Comparison of ENCODE assay signal across 1 cellular context in the genomic region with DNA sequence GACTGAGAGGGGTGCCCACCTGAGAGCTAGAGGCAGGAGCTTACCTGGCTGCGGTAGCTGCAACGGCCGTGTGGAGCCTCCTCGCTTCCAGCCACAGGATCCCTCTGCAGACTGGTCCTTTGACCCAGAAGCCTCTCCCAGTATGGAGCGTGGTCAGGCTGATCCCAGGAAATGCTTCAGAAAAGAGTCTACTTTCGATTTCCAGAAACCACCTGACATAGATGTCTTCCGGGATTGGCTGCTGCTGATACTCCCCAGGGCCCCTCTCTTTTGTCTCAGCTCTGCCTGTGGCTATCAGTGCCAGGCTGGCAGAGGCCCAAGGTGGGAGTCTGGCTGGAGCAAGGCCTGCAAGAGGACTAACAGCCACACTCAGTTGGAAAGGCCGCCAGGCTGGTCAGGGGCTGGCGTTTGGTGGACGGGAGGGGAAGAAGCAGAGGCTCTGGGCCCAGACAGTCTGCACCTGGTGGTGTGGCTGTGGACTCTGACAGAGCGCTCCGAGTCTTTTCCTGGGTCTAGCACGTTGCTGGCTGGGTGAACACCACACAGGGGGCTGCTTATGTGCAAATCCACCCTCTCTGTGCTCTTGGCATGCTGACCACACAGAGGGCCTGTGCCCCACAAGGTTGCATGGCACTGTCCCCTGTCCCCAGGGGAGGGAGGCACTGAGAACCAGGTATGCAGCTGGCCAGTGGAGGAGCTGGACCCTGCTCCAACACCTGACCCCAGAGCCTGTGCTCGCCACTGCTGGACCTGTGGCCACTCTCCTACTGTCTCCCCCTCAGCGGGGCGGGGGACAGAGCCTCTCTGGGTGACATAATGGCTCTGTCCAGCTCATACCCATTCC.
TF ChIP-seq lines count a peak whose summit lies in the region.

A gene with protein sequence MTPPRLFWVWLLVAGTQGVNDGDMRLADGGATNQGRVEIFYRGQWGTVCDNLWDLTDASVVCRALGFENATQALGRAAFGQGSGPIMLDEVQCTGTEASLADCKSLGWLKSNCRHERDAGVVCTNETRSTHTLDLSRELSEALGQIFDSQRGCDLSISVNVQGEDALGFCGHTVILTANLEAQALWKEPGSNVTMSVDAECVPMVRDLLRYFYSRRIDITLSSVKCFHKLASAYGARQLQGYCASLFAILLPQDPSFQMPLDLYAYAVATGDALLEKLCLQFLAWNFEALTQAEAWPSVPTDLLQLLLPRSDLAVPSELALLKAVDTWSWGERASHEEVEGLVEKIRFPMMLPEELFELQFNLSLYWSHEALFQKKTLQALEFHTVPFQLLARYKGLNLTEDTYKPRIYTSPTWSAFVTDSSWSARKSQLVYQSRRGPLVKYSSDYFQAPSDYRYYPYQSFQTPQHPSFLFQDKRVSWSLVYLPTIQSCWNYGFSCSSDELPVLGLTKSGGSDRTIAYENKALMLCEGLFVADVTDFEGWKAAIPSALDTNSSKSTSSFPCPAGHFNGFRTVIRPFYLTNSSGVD (minus strand): TSS at position 144 of the 844 bp plus-strand sequence. CDS start 2,732 bp downstream, outside the sequence.

TF ChIP-seq in HepG2, 621 proteins besides CTCF, POLR2A, EP300 and RAD21 (continued from another document and continues in another):
- TF ChIP-seq, protein P1, sequence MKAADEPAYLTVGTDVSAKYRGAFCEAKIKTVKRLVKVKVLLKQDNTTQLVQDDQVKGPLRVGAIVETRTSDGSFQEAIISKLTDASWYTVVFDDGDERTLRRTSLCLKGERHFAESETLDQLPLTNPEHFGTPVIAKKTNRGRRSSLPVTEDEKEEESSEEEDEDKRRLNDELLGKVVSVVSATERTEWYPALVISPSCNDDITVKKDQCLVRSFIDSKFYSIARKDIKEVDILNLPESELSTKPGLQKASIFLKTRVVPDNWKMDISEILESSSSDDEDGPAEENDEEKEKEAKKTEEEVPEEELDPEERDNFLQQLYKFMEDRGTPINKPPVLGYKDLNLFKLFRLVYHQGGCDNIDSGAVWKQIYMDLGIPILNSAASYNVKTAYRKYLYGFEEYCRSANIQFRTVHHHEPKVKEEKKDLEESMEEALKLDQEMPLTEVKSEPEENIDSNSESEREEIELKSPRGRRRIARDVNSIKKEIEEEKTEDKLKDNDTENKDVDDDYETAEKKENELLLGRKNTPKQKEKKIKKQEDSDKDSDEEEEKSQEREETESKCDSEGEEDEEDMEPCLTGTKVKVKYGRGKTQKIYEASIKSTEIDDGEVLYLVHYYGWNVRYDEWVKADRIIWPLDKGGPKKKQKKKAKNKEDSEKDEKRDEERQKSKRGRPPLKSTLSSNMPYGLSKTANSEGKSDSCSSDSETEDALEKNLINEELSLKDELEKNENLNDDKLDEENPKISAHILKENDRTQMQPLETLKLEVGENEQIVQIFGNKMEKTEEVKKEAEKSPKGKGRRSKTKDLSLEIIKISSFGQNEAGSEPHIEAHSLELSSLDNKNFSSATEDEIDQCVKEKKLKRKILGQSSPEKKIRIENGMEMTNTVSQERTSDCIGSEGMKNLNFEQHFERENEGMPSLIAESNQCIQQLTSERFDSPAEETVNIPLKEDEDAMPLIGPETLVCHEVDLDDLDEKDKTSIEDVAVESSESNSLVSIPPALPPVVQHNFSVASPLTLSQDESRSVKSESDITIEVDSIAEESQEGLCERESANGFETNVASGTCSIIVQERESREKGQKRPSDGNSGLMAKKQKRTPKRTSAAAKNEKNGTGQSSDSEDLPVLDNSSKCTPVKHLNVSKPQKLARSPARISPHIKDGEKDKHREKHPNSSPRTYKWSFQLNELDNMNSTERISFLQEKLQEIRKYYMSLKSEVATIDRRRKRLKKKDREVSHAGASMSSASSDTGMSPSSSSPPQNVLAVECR (CRISPR knock-in tag; IDR thresholded peaks at IDR 0.05; ENCODE audit: borderline replicate concordance), result peak; percentile 84
- TF ChIP-seq SCMH1 (CRISPR knock-in tag; IDR thresholded peaks at IDR 0.05; ENCODE audit: borderline replicate concordance) (no peak), ZC3H4 (CRISPR knock-in tag; IDR thresholded peaks at IDR 0.05; ENCODE audit: borderline replicate concordance) (no peak; the same call in 1 of the 2 replicates), ZNF225 (CRISPR knock-in tag; IDR thresholded peaks at IDR 0.05) (peak; percentile 42; the same call in 1 of the 2 replicates), ZNF879 (CRISPR knock-in tag; IDR thresholded peaks at IDR 0.05) (no peak), MIER2 (CRISPR knock-in tag; IDR thresholded peaks at IDR 0.05) (peak; percentile 44; the same call in 1 of the 2 replicates), ZNF333 (CRISPR knock-in tag; IDR thresholded peaks at IDR 0.05; ENCODE audit: borderline replicate concordance) (no peak; the same call in 1 of the 2 replicates), PRMT3 (CRISPR knock-in tag; IDR thresholded peaks at IDR 0.05; ENCODE audit: borderline replicate concordance, low read depth) (no peak), MXI1 (IDR thresholded peaks at IDR 0.05; ENCODE audit: borderline replicate concordance, low read depth, low read length) (peak; percentile 85; the same call in 1 of the 3 replicates), ZNF619 (CRISPR knock-in tag; IDR thresholded peaks at IDR 0.05) (no peak; the same call in 1 of the 2 replicates), RELA (CRISPR knock-in tag; IDR thresholded peaks at IDR 0.05) (0 out of 2 replicates have a peak, but pooled peaks have one; percentile 36), ZNF367 (CRISPR knock-in tag; IDR thresholded peaks at IDR 0.05; ENCODE audit: borderline replicate concordance) (no peak; the same call in 1 of the 2 replicates), ZNF850 (CRISPR knock-in tag; conservative IDR thresholded peaks at IDR 0.05) (no peak), XRCC5 (optimal IDR thresholded peaks at IDR 0.05; ENCODE audit: low read length) (peak; percentile 84), KLF12 (CRISPR knock-in tag; IDR thresholded peaks at IDR 0.05; ENCODE audit: borderline replicate concordance) (peak; percentile 46; the same call in 1 of the 2 replicates), KLF13 (CRISPR knock-in tag; IDR thresholded peaks at IDR 0.05) (no peak), SIX4 (CRISPR knock-in tag; IDR thresholded peaks at IDR 0.05) (peak; percentile 5; the same call in 1 of the 2 replicates), MBD4 (IDR thresholded peaks at IDR 0.05; ENCODE audit: borderline replicate concordance, low read length) (no peak), ZFP37 (CRISPR knock-in tag; IDR thresholded peaks at IDR 0.05; ENCODE audit: borderline replicate concordance) (0 out of 2 replicates have a peak, but pooled peaks have one; percentile 1), SMARCC2 (IDR thresholded peaks at IDR 0.05) (no peak), CC2D1A (CRISPR knock-in tag; IDR thresholded peaks at IDR 0.05) (peak; percentile 71; the same call in 1 of the 2 replicates), ZNF317 (CRISPR knock-in tag; IDR thresholded peaks at IDR 0.05) (peak; percentile 33; the same call in 1 of the 2 replicates)
- TF ChIP-seq, protein P2, sequence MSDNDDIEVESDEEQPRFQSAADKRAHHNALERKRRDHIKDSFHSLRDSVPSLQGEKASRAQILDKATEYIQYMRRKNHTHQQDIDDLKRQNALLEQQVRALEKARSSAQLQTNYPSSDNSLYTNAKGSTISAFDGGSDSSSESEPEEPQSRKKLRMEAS (IDR thresholded peaks at IDR 0.05), result peak; percentile 74; the same call in 1 of the 2 replicates
- TF ChIP-seq, protein P3, sequence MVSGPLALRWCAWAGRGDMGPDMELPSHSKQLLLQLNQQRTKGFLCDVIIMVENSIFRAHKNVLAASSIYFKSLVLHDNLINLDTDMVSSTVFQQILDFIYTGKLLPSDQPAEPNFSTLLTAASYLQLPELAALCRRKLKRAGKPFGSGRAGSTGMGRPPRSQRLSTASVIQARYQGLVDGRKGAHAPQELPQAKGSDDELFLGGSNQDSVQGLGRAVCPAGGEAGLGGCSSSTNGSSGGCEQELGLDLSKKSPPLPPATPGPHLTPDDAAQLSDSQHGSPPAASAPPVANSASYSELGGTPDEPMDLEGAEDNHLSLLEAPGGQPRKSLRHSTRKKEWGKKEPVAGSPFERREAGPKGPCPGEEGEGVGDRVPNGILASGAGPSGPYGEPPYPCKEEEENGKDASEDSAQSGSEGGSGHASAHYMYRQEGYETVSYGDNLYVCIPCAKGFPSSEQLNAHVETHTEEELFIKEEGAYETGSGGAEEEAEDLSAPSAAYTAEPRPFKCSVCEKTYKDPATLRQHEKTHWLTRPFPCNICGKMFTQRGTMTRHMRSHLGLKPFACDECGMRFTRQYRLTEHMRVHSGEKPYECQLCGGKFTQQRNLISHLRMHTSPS (CRISPR knock-in tag; IDR thresholded peaks at IDR 0.05; ENCODE audit: low read depth), result peak; percentile 93
- TF ChIP-seq, protein P4, sequence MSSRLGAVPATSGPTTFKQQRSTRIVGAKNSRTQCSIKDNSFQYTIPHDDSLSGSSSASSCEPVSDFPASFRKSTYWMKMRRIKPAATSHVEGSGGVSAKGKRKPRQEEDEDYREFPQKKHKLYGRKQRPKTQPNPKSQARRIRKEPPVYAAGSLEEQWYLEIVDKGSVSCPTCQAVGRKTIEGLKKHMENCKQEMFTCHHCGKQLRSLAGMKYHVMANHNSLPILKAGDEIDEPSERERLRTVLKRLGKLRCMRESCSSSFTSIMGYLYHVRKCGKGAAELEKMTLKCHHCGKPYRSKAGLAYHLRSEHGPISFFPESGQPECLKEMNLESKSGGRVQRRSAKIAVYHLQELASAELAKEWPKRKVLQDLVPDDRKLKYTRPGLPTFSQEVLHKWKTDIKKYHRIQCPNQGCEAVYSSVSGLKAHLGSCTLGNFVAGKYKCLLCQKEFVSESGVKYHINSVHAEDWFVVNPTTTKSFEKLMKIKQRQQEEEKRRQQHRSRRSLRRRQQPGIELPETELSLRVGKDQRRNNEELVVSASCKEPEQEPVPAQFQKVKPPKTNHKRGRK (CRISPR knock-in tag; IDR thresholded peaks at IDR 0.05), result no peak
- TF ChIP-seq, protein P5, sequence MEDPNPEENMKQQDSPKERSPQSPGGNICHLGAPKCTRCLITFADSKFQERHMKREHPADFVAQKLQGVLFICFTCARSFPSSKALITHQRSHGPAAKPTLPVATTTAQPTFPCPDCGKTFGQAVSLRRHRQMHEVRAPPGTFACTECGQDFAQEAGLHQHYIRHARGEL (CRISPR knock-in tag; IDR thresholded peaks at IDR 0.05), result no peak
- TF ChIP-seq, protein P6, sequence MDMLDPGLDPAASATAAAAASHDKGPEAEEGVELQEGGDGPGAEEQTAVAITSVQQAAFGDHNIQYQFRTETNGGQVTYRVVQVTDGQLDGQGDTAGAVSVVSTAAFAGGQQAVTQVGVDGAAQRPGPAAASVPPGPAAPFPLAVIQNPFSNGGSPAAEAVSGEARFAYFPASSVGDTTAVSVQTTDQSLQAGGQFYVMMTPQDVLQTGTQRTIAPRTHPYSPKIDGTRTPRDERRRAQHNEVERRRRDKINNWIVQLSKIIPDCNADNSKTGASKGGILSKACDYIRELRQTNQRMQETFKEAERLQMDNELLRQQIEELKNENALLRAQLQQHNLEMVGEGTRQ (IDR thresholded peaks at IDR 0.05; ENCODE audit: low read depth, low read length), result peak; percentile 62
- TF ChIP-seq, protein P6 (CRISPR knock-in tag; IDR thresholded peaks at IDR 0.05; ENCODE audit: borderline replicate concordance), result peak; percentile 83; the same call in 1 of the 2 replicates
- TF ChIP-seq, protein P7, sequence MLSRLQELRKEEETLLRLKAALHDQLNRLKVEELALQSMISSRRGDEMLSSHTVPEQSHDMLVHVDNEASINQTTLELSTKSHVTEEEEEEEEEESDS (CRISPR knock-in tag; IDR thresholded peaks at IDR 0.05; ENCODE audit: borderline replicate concordance), result 0 out of 2 replicates have a peak, but pooled peaks have one; percentile 15
- TF ChIP-seq, protein P8, sequence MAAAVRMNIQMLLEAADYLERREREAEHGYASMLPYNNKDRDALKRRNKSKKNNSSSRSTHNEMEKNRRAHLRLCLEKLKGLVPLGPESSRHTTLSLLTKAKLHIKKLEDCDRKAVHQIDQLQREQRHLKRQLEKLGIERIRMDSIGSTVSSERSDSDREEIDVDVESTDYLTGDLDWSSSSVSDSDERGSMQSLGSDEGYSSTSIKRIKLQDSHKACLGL (CRISPR knock-in tag; IDR thresholded peaks at IDR 0.05), result 0 out of 2 replicates have a peak, but pooled peaks have one; percentile 18
- TF ChIP-seq, protein P9, sequence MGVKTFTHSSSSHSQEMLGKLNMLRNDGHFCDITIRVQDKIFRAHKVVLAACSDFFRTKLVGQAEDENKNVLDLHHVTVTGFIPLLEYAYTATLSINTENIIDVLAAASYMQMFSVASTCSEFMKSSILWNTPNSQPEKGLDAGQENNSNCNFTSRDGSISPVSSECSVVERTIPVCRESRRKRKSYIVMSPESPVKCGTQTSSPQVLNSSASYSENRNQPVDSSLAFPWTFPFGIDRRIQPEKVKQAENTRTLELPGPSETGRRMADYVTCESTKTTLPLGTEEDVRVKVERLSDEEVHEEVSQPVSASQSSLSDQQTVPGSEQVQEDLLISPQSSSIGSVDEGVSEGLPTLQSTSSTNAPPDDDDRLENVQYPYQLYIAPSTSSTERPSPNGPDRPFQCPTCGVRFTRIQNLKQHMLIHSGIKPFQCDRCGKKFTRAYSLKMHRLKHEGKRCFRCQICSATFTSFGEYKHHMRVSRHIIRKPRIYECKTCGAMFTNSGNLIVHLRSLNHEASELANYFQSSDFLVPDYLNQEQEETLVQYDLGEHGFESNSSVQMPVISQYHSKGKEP (CRISPR knock-in tag; IDR thresholded peaks at IDR 0.05), result no peak
- TF ChIP-seq, protein P10, sequence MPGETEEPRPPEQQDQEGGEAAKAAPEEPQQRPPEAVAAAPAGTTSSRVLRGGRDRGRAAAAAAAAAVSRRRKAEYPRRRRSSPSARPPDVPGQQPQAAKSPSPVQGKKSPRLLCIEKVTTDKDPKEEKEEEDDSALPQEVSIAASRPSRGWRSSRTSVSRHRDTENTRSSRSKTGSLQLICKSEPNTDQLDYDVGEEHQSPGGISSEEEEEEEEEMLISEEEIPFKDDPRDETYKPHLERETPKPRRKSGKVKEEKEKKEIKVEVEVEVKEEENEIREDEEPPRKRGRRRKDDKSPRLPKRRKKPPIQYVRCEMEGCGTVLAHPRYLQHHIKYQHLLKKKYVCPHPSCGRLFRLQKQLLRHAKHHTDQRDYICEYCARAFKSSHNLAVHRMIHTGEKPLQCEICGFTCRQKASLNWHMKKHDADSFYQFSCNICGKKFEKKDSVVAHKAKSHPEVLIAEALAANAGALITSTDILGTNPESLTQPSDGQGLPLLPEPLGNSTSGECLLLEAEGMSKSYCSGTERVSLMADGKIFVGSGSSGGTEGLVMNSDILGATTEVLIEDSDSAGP (CRISPR knock-in tag; IDR thresholded peaks at IDR 0.05; ENCODE audit: borderline replicate concordance), result peak; percentile 93
